13 cellular contexts compared by ENCODE assay signal in the genomic region with DNA sequence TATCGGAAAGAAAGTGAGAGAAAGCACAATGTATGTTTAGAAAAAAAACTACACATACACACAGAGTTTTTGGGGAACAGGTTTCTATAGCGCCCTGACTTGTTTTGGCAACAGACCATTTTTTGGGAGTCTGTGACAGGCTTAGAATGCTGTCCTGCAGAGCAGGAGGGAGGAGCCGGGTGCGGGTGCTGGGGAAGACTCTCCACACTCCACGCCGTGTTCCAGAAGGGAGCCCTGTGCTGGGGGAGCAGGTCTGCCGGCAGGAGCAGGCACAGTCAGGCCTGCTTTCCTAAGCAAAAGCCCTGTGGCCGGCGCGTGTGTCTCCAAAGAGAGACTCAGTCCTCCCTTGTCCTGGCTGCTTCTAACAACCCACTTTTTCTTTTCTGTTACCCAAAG. TPM values are rescaled to one million over a fixed set of nuclear protein-coding genes. Genes with fewer than 3 reads are reported as not detected.
DNase-seq lines count a peak whose midpoint lies in the region; ATAC-seq and TF ChIP-seq lines count a peak whose summit lies in the region.
"Had no signal": no experiment of that assay in that cellular context is flagged by ENCODE, and none has a peak within 500 bp of the region (broad histone marks: within the 10 kb centered on the region; RNA-seq: fewer than 3 reads in every experiment).

No MANE protein-coding gene starts in this region.

- DNase-seq in IMR-90: no peak
- no peak for DNase-seq in endodermal cell
- peak; percentile 76 for DNase-seq in lower lobe of right lung
- DNase-seq in NCI-H187 treated with DMSO at 0.1 percent for 48 hours (lab: John Stamatoyannopoulos, UW): no peak
- DNase-seq in activated CD4-positive, alpha-beta T cell treated with anti-CD3 and anti-CD28 coated beads, Interleukin-2, amount 10 ng/mL, durations not matched to agents 7 days and 5 days: no peak
- no peak for DNase-seq in pons (ENCODE audit: low spot score)
- DNase-seq: activated gamma-delta T cell, erythroblast, NCI-H1048, WERI-Rb-1 had no signal

- no TSS peak for BruUV-seq in IMR-90 (replicated peaks; lab: Mats Ljungman, UMichigan)

- no peaks in the 10 kb centered on the region for H3K9me3 Mint-ChIP-seq in endodermal cell
- no peaks in the 10 kb centered on the region for H3K9me3 Mint-ChIP-seq in activated CD4-positive, alpha-beta T cell treated with anti-CD3 and anti-CD28 coated beads, Interleukin-2, amount 10 ng/mL, durations not matched to agents 7 days and 5 days

- no peak overlapping the region for H2BK5ac ChIP-seq in IMR-90 (ENCODE audit: low read depth, low read length, poor library complexity, severe bottlenecking)

- peak overlapping the region; percentile 46 for H3K27ac Mint-ChIP-seq in endodermal cell
- H3K27ac Mint-ChIP-seq in activated CD4-positive, alpha-beta T cell treated with anti-CD3 and anti-CD28 coated beads, Interleukin-2, amount 10 ng/mL, durations not matched to agents 7 days and 5 days: no peak overlapping the region

- H3K4me1 ChIP-seq in IMR-90 (ENCODE audit: control insufficient read depth, insufficient read depth, low read length) (peaks cover 28% of the 10 kb centered on the region), endodermal cell (ENCODE audit: control insufficient read depth, insufficient read depth, low read length) (peaks cover 4% of the 10 kb centered on the region), lower lobe of right lung (peaks cover 100% of the 10 kb centered on the region), subcutaneous abdominal adipose tissue (ENCODE audit: control insufficient read depth in 5 of 5, insufficient read depth in 5 of 5, low read length in 5 of 5) (peaks cover 8 to 68% (median 56%) of the 10 kb centered on the region in 5 donors)

- 0 out of 2 replicates have a peak, but pooled peaks cover 2% of the 10 kb centered on the region for H4K20me1 ChIP-seq in IMR-90 (ENCODE audit: insufficient read depth, low read length)

- H2AK9ac ChIP-seq in IMR-90 (replicated peaks; ENCODE audit: low read depth, low read length, poor library complexity): no peak overlapping the region

- H4K5ac ChIP-seq in IMR-90 (ENCODE audit: low read depth, low read length): no peak overlapping the region; the same call in 1 of the 2 replicates

- peaks cover 10 to 72% of the 10 kb centered on the region in 2 experiments for H3K79me1 ChIP-seq in IMR-90 (ENCODE audit: low read depth in 1 of 2, low read length in 2 of 2)

- H3K9me3 ChIP-seq in IMR-90 (ENCODE audit: control insufficient read depth, insufficient read depth, low read length): no peaks in the 10 kb centered on the region
- no peaks in the 10 kb centered on the region for H3K9me3 ChIP-seq in endodermal cell (ENCODE audit: control insufficient read depth, low read length)
- H3K9me3 ChIP-seq in lower lobe of right lung: no peaks in the 10 kb centered on the region
- no peaks in the 10 kb centered on the region for H3K9me3 ChIP-seq in subcutaneous abdominal adipose tissue (ENCODE audit: control insufficient read depth in 5 of 5, low read length in 5 of 5)

- H3K27me3 ChIP-seq in IMR-90 (ENCODE audit: control insufficient read depth, insufficient read depth, low read length) (no peaks in the 10 kb centered on the region), endodermal cell (ENCODE audit: control insufficient read depth, insufficient read depth, low read length, poor library complexity, severe bottlenecking) (no peaks in the 10 kb centered on the region), lower lobe of right lung (ENCODE audit: low read depth) (no peaks in the 10 kb centered on the region), subcutaneous abdominal adipose tissue (ENCODE audit: control insufficient read depth in 5 of 5, insufficient read depth in 4 of 5, low read length in 5 of 5) (no peaks in the 10 kb centered on the region)

- H3K56ac ChIP-seq in IMR-90 (ENCODE audit: extremely low read depth, insufficient read depth, low read length): no peak overlapping the region

- intact Hi-C loops in IMR-90 (cut with micrococcal nuclease) (no loop called here), lower lobe of right lung (cut with DNase I) (no loop called here)

- H2AFZ ChIP-seq in IMR-90 (replicated peaks; ENCODE audit: low read length, poor library complexity): no peak overlapping the region

- H3K4me3 Mint-ChIP-seq in endodermal cell: no peak overlapping the region
- no peak overlapping the region for H3K4me3 Mint-ChIP-seq in activated CD4-positive, alpha-beta T cell treated with anti-CD3 and anti-CD28 coated beads, Interleukin-2, amount 10 ng/mL, durations not matched to agents 7 days and 5 days

- no peak overlapping the region for H3K23ac ChIP-seq in IMR-90 (ENCODE audit: low read depth, low read length)

- H2BK15ac ChIP-seq in IMR-90 (ENCODE audit: low read depth, low read length): 0 out of 3 replicates have a peak overlapping the region, but pooled peaks have one; percentile 29

- no peaks in the 10 kb centered on the region for H3K27me3 Mint-ChIP-seq in endodermal cell (ENCODE audit: insufficient read depth)
- no peaks in the 10 kb centered on the region for H3K27me3 Mint-ChIP-seq in activated CD4-positive, alpha-beta T cell treated with anti-CD3 and anti-CD28 coated beads, Interleukin-2, amount 10 ng/mL, durations not matched to agents 7 days and 5 days

- H3K18ac ChIP-seq in IMR-90 (ENCODE audit: low read depth, low read length): no peak overlapping the region; the same call in 1 of the 2 replicates

- POLR2A ChIA-PET in IMR-90 (lab: Charles Lee; ENCODE audit: unreplicated experiment): no interaction called here
- POLR2A ChIA-PET in activated CD4-positive, alpha-beta T cell treated with anti-CD3 and anti-CD28 coated beads, Interleukin-2, amount 10 ng/mL, durations not matched to agents 7 days and 5 days (lab: Charles Lee): no interaction called here

- H3K4me3 ChIP-seq in IMR-90 (ENCODE audit: insufficient read depth, low read depth, low read length) (no peak overlapping the region), endodermal cell (ENCODE audit: low read length) (no peak overlapping the region), lower lobe of right lung (no peak overlapping the region), subcutaneous abdominal adipose tissue (ENCODE audit: low read depth in 1 of 5, low read length in 5 of 5) (peak overlapping the region; percentile 23 to 59 (median 34))

- dilution Hi-C loops in IMR-90 (cut with HindIII; ENCODE audit: low sequenced_read_pairs, unreplicated experiment): no loop called here

- H3K9ac ChIP-seq in IMR-90 (ENCODE audit: low read depth, low read length) (no peak overlapping the region), endodermal cell (ENCODE audit: extremely low read depth, low read length, poor library complexity, severe bottlenecking) (no peak overlapping the region), subcutaneous abdominal adipose tissue (ENCODE audit: low read length in 5 of 5) (peak overlapping the region in 2 of 5 donors; percentile 43 to 60)

- no CpG with 5 or more reads among the region's 10 CpGs for WGBS in IMR-90 (ENCODE audit: extremely low coverage in 2 of 2, insufficient read length in 1 of 2), 2 experiments
- 89 to 93% methylated on average over 5 to 10 of the region's 10 CpGs for WGBS in endodermal cell (ENCODE audit: insufficient coverage in 1 of 2, insufficient read length in 1 of 2), 2 experiments

- H3K14ac ChIP-seq in IMR-90 (replicated peaks; ENCODE audit: low read depth, low read length): peak overlapping the region; percentile 39; the same call in 1 of the 2 replicates

- H3K36me3 ChIP-seq in IMR-90 (ENCODE audit: control insufficient read depth, insufficient read depth, low read length) (no peaks in the 10 kb centered on the region), endodermal cell (ENCODE audit: control insufficient read depth, insufficient read depth, low read length) (no peaks in the 10 kb centered on the region), lower lobe of right lung (peaks cover 43% of the 10 kb centered on the region), subcutaneous abdominal adipose tissue (ENCODE audit: control insufficient read depth in 5 of 5, insufficient read depth in 5 of 5, low read length in 5 of 5) (peaks cover 0 to 2% (median 0%) of the 10 kb centered on the region in 5 donors)
- H3K36me3 ChIP-seq: WERI-Rb-1 had no signal

- H3K4ac ChIP-seq in IMR-90 (ENCODE audit: low read depth, low read length): peak overlapping the region; percentile 34; the same call in 1 of the 2 replicates

- H4K8ac ChIP-seq in IMR-90 (ENCODE audit: low read depth in 2 of 2, low read length in 2 of 2): no peak overlapping the region

- H4K91ac ChIP-seq in IMR-90 (ENCODE audit: insufficient read depth, low read depth, low read length): no peak overlapping the region

- peaks cover 29% of the 10 kb centered on the region for H3K36me3 Mint-ChIP-seq in endodermal cell (ENCODE audit: low read depth)
- peaks cover 4% of the 10 kb centered on the region for H3K36me3 Mint-ChIP-seq in activated CD4-positive, alpha-beta T cell treated with anti-CD3 and anti-CD28 coated beads, Interleukin-2, amount 10 ng/mL, durations not matched to agents 7 days and 5 days (ENCODE audit: low read depth)

- TF ChIP-seq POLR2A in IMR-90 (IDR thresholded peaks at IDR 0.05; ENCODE audit: low read depth, low read length): no peak

- in situ Hi-C loops in IMR-90 (cut with MboI; ENCODE audit: low sequenced_read_pairs): no loop called here

- no peak overlapping the region for H2AK5ac ChIP-seq in IMR-90 (ENCODE audit: low read depth, low read length)

- no peak overlapping the region for H3K4me2 ChIP-seq in IMR-90 (ENCODE audit: low read depth, low read length)

- ATAC-seq in IMR-90 (ENCODE audit: low read depth) (no peak), lower lobe of right lung (peak; percentile 31 to 48), HG02885 (IDR thresholded peaks at IDR 0.05; ENCODE audit: poor library complexity, unreplicated experiment) (no peak)

- CTCF ChIA-PET in IMR-90 (lab: Yijun Ruan, JAX): interaction anchor here (2.0 kb wide), 1 partner anchor 31 kb away, joined by 5 read pairs; no protein-coding TSS in a partner anchor
- CTCF ChIA-PET in activated CD4-positive, alpha-beta T cell treated with anti-CD3 and anti-CD28 coated beads, Interleukin-2, amount 10 ng/mL, durations not matched to agents 7 days and 5 days (lab: Charles Lee): interaction anchor here (1.2 kb wide), 1 partner anchor 19 kb away, joined by 3 read pairs; no protein-coding TSS in a partner anchor

- H2BK20ac ChIP-seq in IMR-90 (ENCODE audit: low read depth, low read length): peak overlapping the region; percentile 21; the same call in 1 of the 2 replicates

- peaks cover 23% of the 10 kb centered on the region for H3K4me1 Mint-ChIP-seq in endodermal cell
- peaks cover 23% of the 10 kb centered on the region for H3K4me1 Mint-ChIP-seq in activated CD4-positive, alpha-beta T cell treated with anti-CD3 and anti-CD28 coated beads, Interleukin-2, amount 10 ng/mL, durations not matched to agents 7 days and 5 days

- H2BK120ac ChIP-seq in IMR-90 (ENCODE audit: low read depth, low read length): peak overlapping the region; percentile 36; the same call in 1 of the 2 replicates

- peaks cover 22% of the 10 kb centered on the region for H3K9me1 ChIP-seq in IMR-90 (ENCODE audit: insufficient read depth, low read length)

- no peak overlapping the region for H3K27ac ChIP-seq in IMR-90 (ENCODE audit: insufficient read depth, low read length)
- H3K27ac ChIP-seq in endodermal cell (ENCODE audit: low read depth, low read length): no peak overlapping the region
- peak overlapping the region; percentile 83 for H3K27ac ChIP-seq in lower lobe of right lung
- H3K27ac ChIP-seq in subcutaneous abdominal adipose tissue (ENCODE audit: low read depth, low read length): peak overlapping the region; percentile 67
- H3K27ac ChIP-seq: WERI-Rb-1 had no signal

- TF ChIP-seq CTCF in IMR-90 (conservative IDR thresholded peaks at IDR 0.05; ENCODE audit: low read depth, low read length): no peak
- TF ChIP-seq CTCF in endodermal cell (conservative IDR thresholded peaks at IDR 0.05): no peak
- no peak for TF ChIP-seq CTCF in lower lobe of right lung (IDR thresholded peaks at IDR 0.05)

- no peak for TF ChIP-seq RAD21 in IMR-90 (IDR thresholded peaks at IDR 0.05; ENCODE audit: low read length)

RNA-seq across cellular contexts. Expression of a gene that starts 26.5 kb away (rescaled TPM):
- 48.8 and 70.0 TPM in 2 replicates for total RNA-seq in IMR-90 (2012; rRNA removed)
- polyA plus RNA-seq in IMR-90 (2012; rRNA removed): 69.1 and 70.9 TPM in 2 replicates
- 50.1 and 55.3 TPM in 2 replicates for polyA plus RNA-seq in IMR-90 (2012; cell fraction: cytosol; rRNA removed)
- 19.2 and 35.5 TPM in 2 replicates for polyA plus RNA-seq in IMR-90 (2012; cell fraction: nucleus; rRNA removed; ENCODE audit: low replicate concordance)
- total RNA-seq in endodermal cell: 10 to 100 TPM; 33.5 to 99.1 TPM
- 26.5 TPM for polyA plus RNA-seq in endodermal cell (2013, experiment 1 of 2)
- polyA plus RNA-seq in endodermal cell (2013, experiment 2 of 2): 22.0 TPM
- 437 TPM for total RNA-seq in lower lobe of right lung
- 1 to 10 TPM; 5.4 to 5.7 TPM for total RNA-seq in activated CD4-positive, alpha-beta T cell treated with anti-CD3 and anti-CD28 coated beads, Interleukin-2, amount 10 ng/mL, durations not matched to agents 7 days and 5 days
- total RNA-seq: OCI-LY7 had no signal

Comparison
In these comparisons a context has a peak if more than half of its experiments do, and no peak if none do; other contexts are left out.
1. ATAC-seq: peak in lower lobe of right lung (2 of 2); none in IMR-90 (single experiment) and HG02885 (single experiment).
2. H3K27ac ChIP-seq: peak in lower lobe of right lung (single experiment) and subcutaneous abdominal adipose tissue (single experiment); none in IMR-90 (single experiment) and endodermal cell (single experiment).
3. H3K4me3 ChIP-seq: peak in subcutaneous abdominal adipose tissue (5 of 5); none in IMR-90 (single experiment), endodermal cell (single experiment) and lower lobe of right lung (single experiment).